24 cellular contexts compared by ENCODE assay signal in the genomic region with DNA sequence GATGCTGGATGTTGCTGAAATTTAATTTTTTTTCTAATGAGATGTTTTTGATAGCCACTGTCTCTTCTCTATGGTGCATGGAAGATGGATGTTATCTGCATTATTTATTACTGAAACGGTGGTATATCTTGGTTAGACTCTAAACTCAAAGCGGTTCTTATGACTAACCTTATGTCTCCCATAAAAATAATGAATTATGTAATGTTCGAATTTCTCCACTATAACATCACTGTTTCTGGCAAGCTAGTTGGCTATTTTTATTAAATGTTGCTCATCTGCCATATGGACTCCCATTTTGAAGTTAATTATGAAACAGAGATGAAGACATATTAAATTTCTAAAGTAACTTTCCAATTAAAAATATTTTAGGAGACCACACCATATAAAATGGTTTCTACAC.
DNase-seq lines count a peak whose midpoint lies in the region; ATAC-seq, FAIRE-seq and TF ChIP-seq lines count a peak whose summit lies in the region.
"Had no signal": no experiment of that assay in that cellular context is flagged by ENCODE, and none has a peak within 500 bp of the region (broad histone marks: within the 10 kb centered on the region; RNA-seq: fewer than 3 reads in every experiment).

No MANE protein-coding gene starts in this region.

- no peaks in the 10 kb centered on the region for H3K27me3 Mint-ChIP-seq in HFFc6 (ENCODE audit: insufficient read depth)
- H3K27me3 Mint-ChIP-seq: CD4-positive, alpha-beta memory T cell had no signal

- peak overlapping the region; percentile 33; the same call in 1 of the 2 replicates for H3K27ac Mint-ChIP-seq in HFFc6
- H3K27ac Mint-ChIP-seq: CD4-positive, alpha-beta memory T cell had no signal

- ATAC-seq in SK-N-SH treated with all-trans-retinoic acid at 6 μM for 48 hours: no peak
- ATAC-seq: A549, GM12878, Panc1 had no signal

- H3K9me3 ChIP-seq in kidney (ENCODE audit: control insufficient read depth in 1 of 2, low read length in 2 of 2): no peaks in the 10 kb centered on the region
- H3K9me3 ChIP-seq: A549, BLaER1, Caco-2 had no signal

- H3K27ac ChIP-seq in kidney (ENCODE audit: low read depth in 2 of 2, low read length in 2 of 2): no peak overlapping the region
- H3K27ac ChIP-seq: A549, BLaER1 had no signal

- no peaks in the 10 kb centered on the region; the same call in 1 of the 2 replicates for H3K36me3 Mint-ChIP-seq in HFFc6 (ENCODE audit: low read depth)
- H3K36me3 Mint-ChIP-seq: CD4-positive, alpha-beta memory T cell had no signal

- peaks cover 74% of the 10 kb centered on the region for H3K4me1 Mint-ChIP-seq in HFFc6 (ENCODE audit: low read depth)
- H3K4me1 Mint-ChIP-seq: CD4-positive, alpha-beta memory T cell had no signal

- H3K4me3 Mint-ChIP-seq in HFFc6: no peak overlapping the region
- H3K4me3 Mint-ChIP-seq: CD4-positive, alpha-beta memory T cell had no signal

- H3K36me3 ChIP-seq in kidney (ENCODE audit: control insufficient read depth in 1 of 2, insufficient read depth in 2 of 2, low read length in 2 of 2): no peaks in the 10 kb centered on the region
- H3K36me3 ChIP-seq: BLaER1 had no signal

- DNase-seq in AG20443 (ENCODE audit: low spot score) (peak; percentile 20), HFFc6 (peak; percentile 31), inferior parietal cortex (ENCODE audit: extremely low spot score) (peak; percentile 48), ecto neural progenitor cell (ENCODE audit: low spot score) (no peak), NCI-H524 treated with DMSO at 0.1 percent for 48 hours (lab: John Stamatoyannopoulos, UW) (no peak), kidney (no peak)
- DNase-seq: Caco-2; CD4-positive, alpha-beta memory T cell; DMS 273 treated with DMSO at 0.1 percent for 48 hours; GDM1; Karpas-422; MV-4-11; NCI-H1694; NCI-H2081; NCI-H510A; NCI-H748 treated with DMSO at 0.1 percent for 48 hours; SIG-M5; T-helper 1 cell had no signal

- no peak for TF ChIP-seq CTCF in HFFc6 (IDR thresholded peaks at IDR 0.05)
- no peak for TF ChIP-seq CTCF in kidney (IDR thresholded peaks at IDR 0.05; ENCODE audit: borderline replicate concordance, extremely low read depth, insufficient read depth)

- intact Hi-C loops in kidney (cut with DNase I): no loop called here

- H3K4me1 ChIP-seq in kidney (ENCODE audit: control insufficient read depth in 1 of 2, insufficient read depth in 1 of 2, low read depth in 1 of 2, low read length in 2 of 2): no peaks in the 10 kb centered on the region
- H3K4me1 ChIP-seq: A549, BLaER1, Caco-2 had no signal

- no peak overlapping the region for H3K4me3 ChIP-seq in kidney (ENCODE audit: low read length in 2 of 2)
- H3K4me3 ChIP-seq: A549, BLaER1, GM12878 had no signal

- no peak for FAIRE-seq in kidney (lab: Jason Lieb, UNC)
- FAIRE-seq: A549, GM12878, H54 had no signal

- H3K9ac ChIP-seq in kidney (ENCODE audit: low read length in 2 of 2): no peak overlapping the region
- H3K9ac ChIP-seq: BLaER1 had no signal

- H3K9me3 Mint-ChIP-seq in HFFc6: no peaks in the 10 kb centered on the region

TF ChIP-seq in SK-N-SH treated with all-trans-retinoic acid at 6 μM for 48 hours, 23 proteins besides CTCF, POLR2A, EP300 and RAD21:
- peak; percentile 85 for TF ChIP-seq ISL1 (CRISPR knock-in tag; IDR thresholded peaks at IDR 0.05)
- TF ChIP-seq PPARA (CRISPR knock-in tag; IDR thresholded peaks at IDR 0.05; ENCODE audit: borderline replicate concordance): no peak
- peak; percentile 6; the same call in 1 of the 2 replicates for TF ChIP-seq ZNF8 (CRISPR knock-in tag; IDR thresholded peaks at IDR 0.05)
- TF ChIP-seq, protein P1, sequence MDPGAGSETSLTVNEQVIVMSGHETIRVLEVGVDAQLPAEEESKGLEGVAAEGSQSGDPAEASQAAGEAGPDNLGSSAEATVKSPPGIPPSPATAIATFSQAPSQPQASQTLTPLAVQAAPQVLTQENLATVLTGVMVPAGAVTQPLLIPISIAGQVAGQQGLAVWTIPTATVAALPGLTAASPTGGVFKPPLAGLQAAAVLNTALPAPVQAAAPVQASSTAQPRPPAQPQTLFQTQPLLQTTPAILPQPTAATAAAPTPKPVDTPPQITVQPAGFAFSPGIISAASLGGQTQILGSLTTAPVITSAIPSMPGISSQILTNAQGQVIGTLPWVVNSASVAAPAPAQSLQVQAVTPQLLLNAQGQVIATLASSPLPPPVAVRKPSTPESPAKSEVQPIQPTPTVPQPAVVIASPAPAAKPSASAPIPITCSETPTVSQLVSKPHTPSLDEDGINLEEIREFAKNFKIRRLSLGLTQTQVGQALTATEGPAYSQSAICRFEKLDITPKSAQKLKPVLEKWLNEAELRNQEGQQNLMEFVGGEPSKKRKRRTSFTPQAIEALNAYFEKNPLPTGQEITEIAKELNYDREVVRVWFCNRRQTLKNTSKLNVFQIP (CRISPR knock-in tag; IDR thresholded peaks at IDR 0.05; ENCODE audit: borderline replicate concordance, low read depth): no peak
- TF ChIP-seq, protein P2, sequence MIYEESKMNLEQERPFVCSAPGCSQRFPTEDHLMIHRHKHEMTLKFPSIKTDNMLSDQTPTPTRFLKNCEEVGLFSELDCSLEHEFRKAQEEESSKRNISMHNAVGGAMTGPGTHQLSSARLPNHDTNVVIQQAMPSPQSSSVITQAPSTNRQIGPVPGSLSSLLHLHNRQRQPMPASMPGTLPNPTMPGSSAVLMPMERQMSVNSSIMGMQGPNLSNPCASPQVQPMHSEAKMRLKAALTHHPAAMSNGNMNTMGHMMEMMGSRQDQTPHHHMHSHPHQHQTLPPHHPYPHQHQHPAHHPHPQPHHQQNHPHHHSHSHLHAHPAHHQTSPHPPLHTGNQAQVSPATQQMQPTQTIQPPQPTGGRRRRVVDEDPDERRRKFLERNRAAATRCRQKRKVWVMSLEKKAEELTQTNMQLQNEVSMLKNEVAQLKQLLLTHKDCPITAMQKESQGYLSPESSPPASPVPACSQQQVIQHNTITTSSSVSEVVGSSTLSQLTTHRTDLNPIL (CRISPR knock-in tag; IDR thresholded peaks at IDR 0.05; ENCODE audit: low read depth): peak; percentile 72; the same call in 1 of the 2 replicates

Comparison
In these comparisons a context has a peak if more than half of its experiments do, and no peak if none do; other contexts are left out.
1. DNase-seq: peak in AG20443 (single experiment), HFFc6 (single experiment) and inferior parietal cortex (single experiment); none in ecto neural progenitor cell (single experiment), NCI-H524 treated with DMSO at 0.1 percent for 48 hours (single experiment) and kidney (single experiment).